ENCODE assay signal across 7 cellular contexts in genomic region chr10:24721254-24722106, GRCh38. TPM values are rescaled to one million over a fixed set of nuclear protein-coding genes. Genes with fewer than 3 reads are reported as not detected.
A peak's percentile ranks its signal among the peaks of the same experiment; 100 is the strongest.
DNase-seq lines count a peak whose midpoint lies in the region; TF ChIP-seq lines count a peak whose summit lies in the region.

No MANE protein-coding gene starts in this region.

- no peak overlapping the region for H2AFZ ChIP-seq in GM23248

- in situ Hi-C loops in GM23248 (cut with MboI) = no loop called here

- H3K9me2 ChIP-seq in GM23248 (ENCODE audit: insufficient read depth) = no peaks in the 10 kb centered on the region

- H3K9me3 ChIP-seq in GM23248 (ENCODE audit: low read depth) = no peaks in the 10 kb centered on the region
- no peaks in the 10 kb centered on the region for H3K9me3 ChIP-seq in neutrophil

- H3K27ac ChIP-seq in GM23248 = peak overlapping the region; percentile 90
- H3K27ac ChIP-seq in neutrophil = no peak overlapping the region

- H3K4me3 ChIP-seq in GM23248 (peak overlapping the region; percentile 94), foreskin fibroblast (ENCODE audit: low read depth in 1 of 2, low read length in 2 of 2) (peak overlapping the region; percentile 74 to 85), neutrophil (ENCODE audit: low read depth in 1 of 2, low read length in 1 of 2) (peak overlapping the region; percentile 57 to 61)

- H4K20me1 ChIP-seq in GM23248 (ENCODE audit: insufficient read depth) = no peaks in the 10 kb centered on the region

- no peaks in the 10 kb centered on the region for H3K27me3 ChIP-seq in GM23248 (replicated peaks; ENCODE audit: insufficient read depth)
- H3K27me3 ChIP-seq in neutrophil = peaks cover 94% of the 10 kb centered on the region

- H3F3A ChIP-seq in GM23248 (ENCODE audit: insufficient read depth) = peaks cover 34% of the 10 kb centered on the region

- peak overlapping the region; percentile 95 for H3K9ac ChIP-seq in GM23248

- WGBS in GM23248 (ENCODE audit: low coverage in 1 of 2, low lambda C conversion rate in 2 of 2, missing lambda C conversion rate in 2 of 2), 2 experiments = 1 to 2% methylated on average over 34 of the region's 34 CpGs

- peaks cover 61% of the 10 kb centered on the region for H3K79me2 ChIP-seq in GM23248 (ENCODE audit: insufficient read depth)

- H3K36me3 ChIP-seq in GM23248 (ENCODE audit: low read depth) (0 out of 2 replicates have a peak, but pooled peaks cover 3% of the 10 kb centered on the region), neutrophil (no peaks in the 10 kb centered on the region)

- DNase-seq in GM23248 (peak; percentile 53), SW480 (ENCODE audit: low spot score) (peak; percentile 9), foreskin fibroblast (peak in 1 of 2 donors; percentile 55), NCI-H774 (lab: John Stamatoyannopoulos, UW) (no peak), MV-4-11 (lab: John Stamatoyannopoulos, UW) (no peak), NCI-H2171 (lab: John Stamatoyannopoulos, UW) (no peak)

- H3K4me1 ChIP-seq in GM23248 (ENCODE audit: insufficient read depth) (peaks cover 30% of the 10 kb centered on the region), neutrophil (ENCODE audit: control insufficient read depth in 1 of 2, insufficient read depth in 1 of 2, low read depth in 1 of 2, low read length in 1 of 2) (peaks cover 26 to 28% of the 10 kb centered on the region in 2 experiments)

- TF ChIP-seq CTCF in foreskin fibroblast (IDR thresholded peaks at IDR 0.05; ENCODE audit: low read depth, low read length) (no peak), neutrophil (IDR thresholded peaks at IDR 0.05) (no peak)

- peak overlapping the region; percentile 99 for H3K4me2 ChIP-seq in GM23248 (ENCODE audit: unreplicated experiment)

RNA-seq across cellular contexts. Expression of gene ARHGAP21, which starts 2.2 kb away (rescaled TPM):
- total RNA-seq in GM23248 (2014; rRNA removed; shearing (Covaris generic)) = 95.7 and 176 TPM in 2 replicates
- polyA plus RNA-seq in GM23248 (2016; fragmentation: Nextera tagmentation; extraction: Ambion mirVana) = 26.4 and 28.7 TPM in 2 replicates

Comparison
In these comparisons a context has a peak if more than half of its experiments do, and no peak if none do; other contexts are left out.
1. DNase-seq: peak in GM23248 (single experiment) and SW480 (single experiment); none in NCI-H774 (single experiment), MV-4-11 (single experiment) and NCI-H2171 (single experiment).
2. Peak in every context shown above with its lines, with median percentiles within 50 percentile points of each other: H3K4me3 ChIP-seq.